In the genomic region with DNA sequence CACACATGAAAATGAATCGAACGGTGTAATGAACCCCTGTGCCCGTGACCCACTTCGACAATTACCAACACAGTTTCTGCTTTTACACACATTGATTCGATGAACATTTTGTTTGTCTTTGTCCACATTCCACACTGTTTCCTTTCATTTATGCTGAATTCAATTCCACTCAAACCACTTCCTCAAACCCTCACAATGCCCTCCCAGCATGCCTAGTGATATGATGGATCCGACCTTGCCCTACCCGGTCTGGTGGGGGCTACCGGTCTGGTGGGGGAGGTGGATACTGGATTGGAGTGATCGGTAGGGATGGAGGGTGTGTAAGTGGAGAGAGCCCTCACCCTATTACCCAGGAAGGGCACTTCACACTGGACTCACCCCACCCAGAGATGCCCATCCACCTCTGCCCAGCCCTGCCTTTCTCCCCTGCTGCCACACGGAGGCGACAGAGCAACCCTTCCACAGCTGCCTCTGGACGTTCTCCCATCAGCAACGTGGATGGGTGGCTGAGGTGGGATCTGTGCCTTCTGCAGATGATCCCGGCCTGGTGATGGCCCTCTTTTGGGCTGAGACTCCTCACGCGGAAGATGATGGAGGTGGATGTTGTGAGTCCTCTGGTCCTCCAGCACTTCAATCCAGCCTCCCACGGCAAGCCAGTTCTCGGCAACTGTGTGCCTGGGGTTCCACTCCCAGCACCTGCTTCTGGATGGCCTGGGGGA, we compare ENCODE assay signal across 8 cellular contexts. TPM values are rescaled to one million over a fixed set of nuclear protein-coding genes. Genes with fewer than 3 reads are reported as not detected.
DNase-seq lines count a peak whose midpoint lies in the region; ATAC-seq and TF ChIP-seq lines count a peak whose summit lies in the region.

No MANE protein-coding gene starts in this region.

- H3K4me3 ChIP-seq in CD8-positive, alpha-beta T cell (ENCODE audit: low read depth, low read length): no peak overlapping the region
- peak overlapping the region; percentile 33 for H3K4me3 ChIP-seq in OCI-LY1 (ENCODE audit: low read depth, low read length, poor library complexity, severe bottlenecking)
- H3K4me3 ChIP-seq in esophagus (ENCODE audit: low read depth in 1 of 2, low read length in 2 of 2): no peak overlapping the region
- H3K4me3 ChIP-seq in stomach: no peak overlapping the region

- peaks cover 5% of the 10 kb centered on the region for H3K27me3 ChIP-seq in CD8-positive, alpha-beta T cell (ENCODE audit: insufficient read depth, low read length)
- no peaks in the 10 kb centered on the region; the same call in 1 of the 2 replicates for H3K27me3 ChIP-seq in OCI-LY1 (ENCODE audit: insufficient read depth, low read length)
- no peaks in the 10 kb centered on the region for H3K27me3 ChIP-seq in esophagus (ENCODE audit: control insufficient read depth in 1 of 2, insufficient read depth in 2 of 2, low read length in 2 of 2)
- H3K27me3 ChIP-seq in stomach: peaks cover 0 to 10% (median 0%) of the 10 kb centered on the region in 3 donors

- H3K9ac ChIP-seq in OCI-LY1 (ENCODE audit: low read length): no peak overlapping the region; the same call in 1 of the 2 replicates

- H3K4me1 Mint-ChIP-seq in CD8-positive, alpha-beta T cell (ENCODE audit: low read depth): peaks cover 8% of the 10 kb centered on the region
- H3K4me1 Mint-ChIP-seq in naive B cell: peaks cover 25 to 41% (median 37%) of the 10 kb centered on the region in 3 donors

- TF ChIP-seq POLR2A in stomach (IDR thresholded peaks at IDR 0.05): no peak

- H3K36me3 ChIP-seq in CD8-positive, alpha-beta T cell (ENCODE audit: insufficient read depth, low read length): no peaks in the 10 kb centered on the region
- H3K36me3 ChIP-seq in OCI-LY1 (ENCODE audit: insufficient read depth, low read length) (no peaks in the 10 kb centered on the region), esophagus (ENCODE audit: control insufficient read depth in 2 of 2, insufficient read depth in 2 of 2, low read length in 1 of 2) (no peaks in the 10 kb centered on the region), stomach (no peaks in the 10 kb centered on the region)

- H3K27me3 Mint-ChIP-seq in CD8-positive, alpha-beta T cell (ENCODE audit: low read depth): peaks cover 15% of the 10 kb centered on the region
- no peaks in the 10 kb centered on the region for H3K27me3 Mint-ChIP-seq in naive B cell

- H3K9me3 Mint-ChIP-seq in CD8-positive, alpha-beta T cell: no peaks in the 10 kb centered on the region
- no peaks in the 10 kb centered on the region for H3K9me3 Mint-ChIP-seq in naive B cell

- WGBS in esophagus, 2 donors: 34% methylated on average over 18 of the region's 18 CpGs
- 26 to 45% (median 31%) methylated on average over 12 to 18 of the region's 18 CpGs for WGBS in stomach, 5 donors

- peaks cover 5% of the 10 kb centered on the region for H3K4me1 ChIP-seq in CD8-positive, alpha-beta T cell (ENCODE audit: insufficient read depth, low read length)
- H3K4me1 ChIP-seq in OCI-LY1 (ENCODE audit: insufficient read depth, low read length, severe bottlenecking): peaks cover 17% of the 10 kb centered on the region
- peaks cover 2 to 29% of the 10 kb centered on the region in 2 donors for H3K4me1 ChIP-seq in esophagus (ENCODE audit: control insufficient read depth in 2 of 2, insufficient read depth in 2 of 2, low read length in 1 of 2)
- peaks cover 0 to 46% (median 4%) of the 10 kb centered on the region in 4 donors for H3K4me1 ChIP-seq in stomach

- no peak overlapping the region for H3K27ac ChIP-seq in CD8-positive, alpha-beta T cell (ENCODE audit: low read depth, low read length)
- no peak overlapping the region for H3K27ac ChIP-seq in OCI-LY1 (ENCODE audit: low read depth, low read length, poor library complexity, severe bottlenecking)
- H3K27ac ChIP-seq in esophagus (ENCODE audit: low read depth in 2 of 2, low read length in 1 of 2): peak overlapping the region; percentile 64 to 90
- no peak overlapping the region for H3K27ac ChIP-seq in stomach

- H3K9me3 ChIP-seq in CD8-positive, alpha-beta T cell (ENCODE audit: low read length): no peaks in the 10 kb centered on the region
- H3K9me3 ChIP-seq in OCI-LY1 (ENCODE audit: low read length) (no peaks in the 10 kb centered on the region), esophagus (ENCODE audit: control insufficient read depth in 2 of 2, insufficient read depth in 1 of 2, low read depth in 1 of 2, low read length in 1 of 2) (no peaks in the 10 kb centered on the region), stomach (no peaks in the 10 kb centered on the region)

- peak; percentile 74 for ATAC-seq in CD8-positive, alpha-beta T cell
- ATAC-seq in HG02642 (IDR thresholded peaks at IDR 0.05; ENCODE audit: poor library complexity, unreplicated experiment) (peak; percentile 55), naive B cell (ENCODE audit: low read depth in 2 of 2) (peak; percentile 7 to 18), HG02870 (IDR thresholded peaks at IDR 0.05; ENCODE audit: unreplicated experiment) (no peak)

- no peaks in the 10 kb centered on the region for H3K79me2 ChIP-seq in OCI-LY1 (ENCODE audit: insufficient read depth, low read length)

- peak in 6 of 7 experiments; percentile 10 to 57 (median 34) for DNase-seq in CD8-positive, alpha-beta T cell
- DNase-seq in activated T-cell treated with anti-CD3 and anti-CD28 coated beads for 24 hours (ENCODE audit: low read depth) (peak; percentile 42), naive B cell (peak; percentile 52), stomach (peak; percentile 75)

- H3K4me3 Mint-ChIP-seq in CD8-positive, alpha-beta T cell: no peak overlapping the region
- peak overlapping the region in 7 of 8 donors; percentile 7 to 90 (median 62) for H3K4me3 Mint-ChIP-seq in naive B cell

- H2AFZ ChIP-seq in OCI-LY1 (ENCODE audit: low read length): no peak overlapping the region

- TF ChIP-seq CTCF in CD8-positive, alpha-beta T cell (IDR thresholded peaks at IDR 0.05): peak; percentile 68
- TF ChIP-seq CTCF in OCI-LY1 (IDR thresholded peaks at IDR 0.05; ENCODE audit: low read length) (peak; percentile 97), stomach (IDR thresholded peaks at IDR 0.05) (peak in 5 of 7 experiments; percentile 80 to 91 (median 85))

- H3K9me2 ChIP-seq in OCI-LY1 (ENCODE audit: low read depth, low read length): no peaks in the 10 kb centered on the region

- no peak overlapping the region for H3K27ac Mint-ChIP-seq in CD8-positive, alpha-beta T cell
- peak overlapping the region in 3 of 6 donors; percentile 29 to 61 (median 43) for H3K27ac Mint-ChIP-seq in naive B cell

- CTCF ChIA-PET in CD8-positive, alpha-beta T cell (lab: Charles Lee): interaction anchor here (0.8 to 3.1 kb wide), 7 partner anchors 10 to 463 kb away, joined by 3 to 19 read pairs (median 4); no protein-coding TSS in a partner anchor

- POLR2A ChIA-PET in CD8-positive, alpha-beta T cell (lab: Charles Lee): no interaction called here

- H3K4me2 ChIP-seq in OCI-LY1 (ENCODE audit: low read length): peak overlapping the region; percentile 65

- H3F3A ChIP-seq in OCI-LY1 (ENCODE audit: insufficient read depth, low read length): no peaks in the 10 kb centered on the region

- intact Hi-C loops in CD8-positive, alpha-beta T cell (cut with DNase I, micrococcal nuclease): loop anchor here (1.0 kb wide), 2 partner anchors 104 to 150 kb away; no protein-coding TSS in a partner anchor
- intact Hi-C loops in stomach (cut with DNase I; ENCODE audit: low total_unique reads): loop anchor here (2.0 kb wide), 1 partner anchor 58 kb away; no protein-coding TSS in a partner anchor

- H3K36me3 Mint-ChIP-seq in CD8-positive, alpha-beta T cell: no peaks in the 10 kb centered on the region
- H3K36me3 Mint-ChIP-seq in naive B cell: no peaks in the 10 kb centered on the region

- no peak for TF ChIP-seq EP300 in stomach (IDR thresholded peaks at IDR 0.05)

- no peaks in the 10 kb centered on the region for H4K20me1 ChIP-seq in OCI-LY1 (ENCODE audit: insufficient read depth, low read length)

RNA-seq across cellular contexts. Expression of gene P2RY2, which starts 33.0 kb away (rescaled TPM):
- not detected for total RNA-seq in CD8-positive, alpha-beta T cell
- polyA plus RNA-seq in esophagus (10 to 100 TPM; 17.8 to 26.0 TPM), naive B cell (ENCODE audit: low read depth in 6 of 6) (under 1 TPM in 1 of 6 donors, not detected in 5; 0.18 TPM), stomach (1 to 10 TPM in 1 of 3 donors, under 1 TPM in 1, not detected in 1; 0.81 to 4.7 TPM)
- 10 to 100 TPM in 1 of 5 donors, 1 to 10 TPM in 2, not detected in 2; 1.0 to 13.3 (median 1.3) TPM for total RNA-seq in stomach

RNA-seq across cellular contexts. Expression of gene FCHSD2, which starts 43.0 kb away (rescaled TPM):
- 10 to 100 TPM; 38.8 to 41.1 TPM for total RNA-seq in CD8-positive, alpha-beta T cell
- polyA plus RNA-seq in esophagus (1 to 10 TPM; 3.7 to 4.7 TPM), naive B cell (ENCODE audit: low read depth in 6 of 6) (100 to 1,000 TPM in 3 of 6 donors, 10 to 100 TPM in 3; 43.0 to 134 (median 104) TPM), stomach (1 to 10 TPM; 5.7 to 9.8 (median 9.6) TPM)
- 10 to 100 TPM; 11.6 to 64.3 (median 21.8) TPM for total RNA-seq in stomach

Comparison
In these comparisons a context has a peak if more than half of its experiments do, and no peak if none do; other contexts are left out.
1. H3K27ac ChIP-seq: peak in esophagus (2 of 2); none in CD8-positive, alpha-beta T cell (single experiment), OCI-LY1 (single experiment) and stomach (0 of 5).
2. RNA of gene FCHSD2, which starts 43.0 kb away (polyA plus RNA-seq): 43.0 to 134 TPM in naive B cell; 5.7 to 9.8 TPM in stomach and 3.7 to 4.7 TPM in esophagus; every median in the first group is over 4 times any median in the second.
3. Peak in every context shown above with its lines, with median percentiles within 50 percentile points of each other: DNase-seq and CTCF ChIP-seq.